In genomic region chr18:46622999-46623398, GRCh38 we compare ENCODE assay signal across 9 cellular contexts. TPM values are rescaled to one million over a fixed set of nuclear protein-coding genes. Genes with fewer than 3 reads are reported as not detected.
A peak's percentile ranks its signal among the peaks of the same experiment; 100 is the strongest.
DNase-seq lines count a peak whose midpoint lies in the region; ATAC-seq, FAIRE-seq and TF ChIP-seq lines count a peak whose summit lies in the region.
"Had no signal": no experiment of that assay in that cellular context is flagged by ENCODE, and none has a peak within 500 bp of the region (broad histone marks: within the 10 kb centered on the region; RNA-seq: fewer than 3 reads in every experiment).

No MANE protein-coding gene starts in this region.

- H3K9me3 Mint-ChIP-seq in astrocyte (ENCODE audit: unreplicated experiment) (no peaks in the 10 kb centered on the region), osteocyte (ENCODE audit: unreplicated experiment) (no peaks in the 10 kb centered on the region)

- no peak overlapping the region for H3K4me3 ChIP-seq in astrocyte (ENCODE audit: insufficient read depth, low read depth, low read length)

- H3K27ac ChIP-seq in astrocyte (ENCODE audit: low read depth, low read length) = no peak overlapping the region

- H3K27me3 Mint-ChIP-seq in astrocyte (ENCODE audit: low read depth, unreplicated experiment) (peaks cover 40% of the 10 kb centered on the region), osteocyte (ENCODE audit: unreplicated experiment) (peaks cover 27% of the 10 kb centered on the region)

- H3K4me3 Mint-ChIP-seq in astrocyte (ENCODE audit: unreplicated experiment) (no peak overlapping the region), osteocyte (ENCODE audit: unreplicated experiment) (no peak overlapping the region)

- H3K36me3 ChIP-seq in astrocyte (ENCODE audit: insufficient read depth, low read length) = no peaks in the 10 kb centered on the region

- H3K4me2 ChIP-seq in astrocyte (ENCODE audit: low read length) = no peak overlapping the region

- H3K27ac Mint-ChIP-seq in astrocyte (ENCODE audit: unreplicated experiment) = no peak overlapping the region
- H3K27ac Mint-ChIP-seq in osteocyte (ENCODE audit: unreplicated experiment) = no peak overlapping the region

- peak overlapping the region; percentile 45 for H2AFZ ChIP-seq in astrocyte (ENCODE audit: low read depth, low read length)

- peaks cover 6% of the 10 kb centered on the region for H3K27me3 ChIP-seq in astrocyte (ENCODE audit: insufficient read depth, low read length)

- FAIRE-seq in astrocyte (lab: Jason Lieb, UNC) (no peak), GM19239 (lab: Jason Lieb, UNC) (no peak)

- no peak for ATAC-seq in HG02759 (IDR thresholded peaks at IDR 0.05; ENCODE audit: unreplicated experiment)
- no peak for ATAC-seq in GM18502 (IDR thresholded peaks at IDR 0.05; ENCODE audit: poor library complexity, unreplicated experiment)

- H3K4me1 ChIP-seq in astrocyte (ENCODE audit: insufficient read depth, low read length) = no peaks in the 10 kb centered on the region

- H3K36me3 Mint-ChIP-seq in astrocyte (ENCODE audit: low read depth, unreplicated experiment) (no peaks in the 10 kb centered on the region), osteocyte (ENCODE audit: unreplicated experiment) (no peaks in the 10 kb centered on the region)

- H4K20me1 ChIP-seq in astrocyte (ENCODE audit: insufficient read depth, low read length) = no peaks in the 10 kb centered on the region

- DNase-seq in NCI-H2107 treated with DMSO at 0.1 percent for 48 hours (lab: John Stamatoyannopoulos, UW; ENCODE audit: unreplicated experiment) = peak; percentile 21
- no peak for DNase-seq in NCI-H2107 (lab: John Stamatoyannopoulos, UW)
- peak; percentile 51 for DNase-seq in NCI-H146 (lab: John Stamatoyannopoulos, UW)
- DNase-seq in astrocyte (ENCODE audit: low read depth) = no peak
- no peak for DNase-seq in osteocyte (ENCODE audit: extremely low spot score, unreplicated experiment)
- DNase-seq in GM19239 (ENCODE audit: insufficient read length, low spot score) = no peak
- DNase-seq: substantia nigra had no signal

- H3K4me1 Mint-ChIP-seq in astrocyte (ENCODE audit: low read depth, unreplicated experiment) (peaks cover 9% of the 10 kb centered on the region), osteocyte (ENCODE audit: unreplicated experiment) (no peaks in the 10 kb centered on the region)

- TF ChIP-seq CTCF in astrocyte (IDR thresholded peaks at IDR 0.05; ENCODE audit: insufficient read depth, low read depth, low read length) = peak; percentile 13
- peak; percentile 56 for TF ChIP-seq CTCF in osteocyte (IDR thresholded peaks at IDR 0.05)

- H3K9me3 ChIP-seq in astrocyte (ENCODE audit: insufficient read depth, low read depth, low read length) = no peaks in the 10 kb centered on the region

- no peak overlapping the region for H3K9ac ChIP-seq in astrocyte (ENCODE audit: low read length)

- H3K79me2 ChIP-seq in astrocyte (ENCODE audit: insufficient read depth, low read length) = no peaks in the 10 kb centered on the region

RNA-seq across cellular contexts. Expression of gene LOXHD1, which starts 34.0 kb away (rescaled TPM):
- total RNA-seq in astrocyte = not detected in 2 replicates
- not detected in 2 replicates for total RNA-seq in osteocyte

Comparison
In these comparisons a context has a peak if more than half of its experiments do, and no peak if none do; other contexts are left out.
1. DNase-seq: peak in NCI-H2107 treated with DMSO at 0.1 percent for 48 hours (single experiment) and NCI-H146 (single experiment); none in NCI-H2107 (single experiment), astrocyte (single experiment), osteocyte (single experiment) and GM19239 (single experiment).